ENCODE assay signal across 8 cellular contexts in genomic region chr2:213149332-213149875, GRCh38. TPM values are rescaled to one million over a fixed set of nuclear protein-coding genes. Genes with fewer than 3 reads are reported as not detected.
DNase-seq lines count a peak whose midpoint lies in the region; ATAC-seq and TF ChIP-seq lines count a peak whose summit lies in the region.

No MANE protein-coding gene starts in this region.

- no peak overlapping the region for H4K91ac ChIP-seq in mesenchymal stem cell (ENCODE audit: low read length)

- no peak overlapping the region for H2AK5ac ChIP-seq in mesenchymal stem cell (ENCODE audit: low read length, severe bottlenecking)

- H3K4me1 ChIP-seq in heart right ventricle (peaks cover 0 to 39% (median 17%) of the 10 kb centered on the region in 9 donors), mesenchymal stem cell (ENCODE audit: control insufficient read depth, insufficient read depth, low read depth, low read length) (no peaks in the 10 kb centered on the region), upper lobe of right lung (peaks cover 14% of the 10 kb centered on the region)

- H3K27ac ChIP-seq in heart right ventricle (peak overlapping the region in 7 of 10 donors; percentile 55 to 97 (median 73)), mesenchymal stem cell (ENCODE audit: low read length, poor library complexity, severe bottlenecking) (no peak overlapping the region), upper lobe of right lung (peak overlapping the region; percentile 76)

- in situ Hi-C loops in astrocyte of the spinal cord (cut with HindIII; ENCODE audit: low sequenced_read_pairs), result no loop called here

- H4K8ac ChIP-seq in mesenchymal stem cell (ENCODE audit: low read length), result no peak overlapping the region

- H3K18ac ChIP-seq in mesenchymal stem cell (ENCODE audit: low read depth in 1 of 2, low read length in 2 of 2), result no peak overlapping the region

- H3K27me3 ChIP-seq in heart right ventricle (peaks cover 0 to 7% (median 0%) of the 10 kb centered on the region in 7 donors), mesenchymal stem cell (ENCODE audit: control insufficient read depth in 1 of 2, insufficient read depth in 1 of 2, low read length in 2 of 2) (no peaks in the 10 kb centered on the region), upper lobe of right lung (no peaks in the 10 kb centered on the region)

- TF ChIP-seq CTCF in heart right ventricle (IDR thresholded peaks at IDR 0.05) (peak in 3 of 9 donors; percentile 18 to 28 (median 24)), astrocyte of the spinal cord (IDR thresholded peaks at IDR 0.05; ENCODE audit: low read depth, low read length) (no peak), upper lobe of right lung (IDR thresholded peaks at IDR 0.05) (no peak)

- peaks cover 2% of the 10 kb centered on the region for H3K79me1 ChIP-seq in mesenchymal stem cell (replicated peaks; ENCODE audit: low read length, poor library complexity, severe bottlenecking)

- ATAC-seq in heart right ventricle (no peak), upper lobe of right lung (no peak)

- H3K4me3 ChIP-seq in heart right ventricle (peak overlapping the region in 9 of 10 donors; percentile 50 to 93 (median 88)), astrocyte of the spinal cord (ENCODE audit: low read depth, low read length) (peak overlapping the region; percentile 79), mesenchymal stem cell (ENCODE audit: insufficient read depth in 1 of 2, low read depth in 1 of 2, low read length in 2 of 2) (peak overlapping the region in 1 of 2 experiments; percentile 89), upper lobe of right lung (peak overlapping the region; percentile 65)

- no peak overlapping the region for H3K23ac ChIP-seq in mesenchymal stem cell (ENCODE audit: low read length in 2 of 2)

- no peak overlapping the region for H3K14ac ChIP-seq in mesenchymal stem cell (ENCODE audit: low read length in 2 of 2)

- H3K9me3 ChIP-seq in heart right ventricle (no peaks in the 10 kb centered on the region), mesenchymal stem cell (ENCODE audit: control insufficient read depth, low read length) (no peaks in the 10 kb centered on the region), upper lobe of right lung (no peaks in the 10 kb centered on the region)

- no peak overlapping the region for H2BK120ac ChIP-seq in mesenchymal stem cell (ENCODE audit: low read depth, low read length)

- H2AFZ ChIP-seq in mesenchymal stem cell (ENCODE audit: low read depth, low read length), result no peak overlapping the region

- WGBS in heart right ventricle, 2 donors, result 37 to 39% methylated on average over 3 of the region's 3 CpGs
- WGBS in mesenchymal stem cell, result 49% methylated on average over 1 of the region's 3 CpGs

- no peak overlapping the region for H3K4ac ChIP-seq in mesenchymal stem cell (ENCODE audit: low read depth in 1 of 2, low read length in 2 of 2)

- H3K4me2 ChIP-seq in mesenchymal stem cell (ENCODE audit: low read length, poor library complexity, severe bottlenecking), result peak overlapping the region; percentile 10

- no peak overlapping the region for H2BK15ac ChIP-seq in mesenchymal stem cell (ENCODE audit: low read depth, poor library complexity, severe bottlenecking)

- intact Hi-C loops in heart right ventricle (cut with DNase I) (no loop called here), cardiac septum (cut with DNase I) (no loop called here), upper lobe of right lung (cut with DNase I) (no loop called here)

- peaks cover 0 to 3% (median 0%) of the 10 kb centered on the region in 9 donors for H3K36me3 ChIP-seq in heart right ventricle
- no peaks in the 10 kb centered on the region for H3K36me3 ChIP-seq in mesenchymal stem cell (ENCODE audit: control insufficient read depth in 1 of 2, insufficient read depth in 2 of 2, low read depth in 1 of 2, low read length in 2 of 2)
- H3K36me3 ChIP-seq in upper lobe of right lung, result no peaks in the 10 kb centered on the region

- no peak overlapping the region for H2BK5ac ChIP-seq in mesenchymal stem cell (ENCODE audit: low read depth, low read length, poor library complexity, severe bottlenecking)

- no peak overlapping the region for H2BK12ac ChIP-seq in mesenchymal stem cell (ENCODE audit: low read length in 2 of 2)

- peak overlapping the region; percentile 86 for H3K9ac ChIP-seq in mesenchymal stem cell (ENCODE audit: low read length)

- no peak for DNase-seq in heart right ventricle
- no peak for DNase-seq in cardiac septum (ENCODE audit: low spot score)
- peak; percentile 35 for DNase-seq in astrocyte of the spinal cord (ENCODE audit: low read depth, low spot score)
- DNase-seq in mesenchymal stem cell, result no peak
- no peak for DNase-seq in upper lobe of right lung
- no peak for DNase-seq in cerebellar cortex (ENCODE audit: low spot score)
- no peak for DNase-seq in KG1 (lab: John Stamatoyannopoulos, UW)
- no peak for DNase-seq in activated CD4-positive, CD25-positive, alpha-beta regulatory T cell treated with anti-CD3 and anti-CD28 coated beads, Interleukin-2, amount 50 U/mL, for 72 hours

RNA-seq across cellular contexts. Expression of gene IKZF2, which starts 2.0 kb away (rescaled TPM):
- 1 to 10 TPM; 2.0 to 8.1 (median 6.0) TPM for total RNA-seq in heart right ventricle
- under 1 TPM; 0.36 to 0.80 TPM for polyA plus RNA-seq in heart right ventricle
- 5.6 TPM for total RNA-seq in cardiac septum
- 0.61 TPM for polyA plus RNA-seq in mesenchymal stem cell (2013, experiment 1 of 2)
- 0.63 TPM for polyA plus RNA-seq in mesenchymal stem cell (2013, experiment 2 of 2)
- 16.4 TPM for total RNA-seq in upper lobe of right lung
